Comparison of ENCODE assay signal across 30 cellular contexts in genomic region chr9:133051966-133052539, GRCh38.
"Had no signal": no experiment of that assay in that cellular context is flagged by ENCODE, and none has a peak within 500 bp of the region (broad histone marks: within the 10 kb centered on the region; RNA-seq: fewer than 3 reads in every experiment).

No MANE protein-coding gene starts in this region.

- H3K4me3 Mint-ChIP-seq: activated CD8-positive, alpha-beta T cell treated with anti-CD3 and anti-CD28 coated beads, Interleukin-2, amount 10 ng/mL, durations not matched to agents 7 days and 5 days; activated naive CD4-positive, alpha-beta T cell treated with anti-CD3 and anti-CD28 coated beads for 36 hours; activated T-cell treated with anti-CD3 and anti-CD28 coated beads, Interleukin-2, amount 50 U/mL, for 4 hours; activated T-helper 1 cell treated with anti-CD3 and anti-CD28 coated beads, Interleukin-12 subunit alpha, Interleukin-12 subunit beta, Interleukin-2, Interleukin-4 antibody, amounts not matched to agents 30 ng/mL and 10 ng/mL and 1 ng/mL, durations not matched to agents 14 hours and 24 hours and 36 hours; central memory CD8-positive, alpha-beta T cell had no signal

- H3K9me3 ChIP-seq: Peyer's patch had no signal

- H3K9me3 Mint-ChIP-seq: activated naive CD4-positive, alpha-beta T cell treated with anti-CD3 and anti-CD28 coated beads for 36 hours; activated naive CD4-positive, alpha-beta T cell treated with anti-CD3 and anti-CD28 coated beads, Interleukin-2, amount 50 U/mL, for 72 hours; activated T-cell treated with anti-CD3 and anti-CD28 coated beads, Interleukin-2, amount 50 U/mL, for 4 hours; activated T-helper 1 cell treated with anti-CD3 and anti-CD28 coated beads, Interleukin-12 subunit alpha, Interleukin-12 subunit beta, Interleukin-2, Interleukin-4 antibody, amounts not matched to agents 30 ng/mL and 10 ng/mL and 1 ng/mL, durations not matched to agents 14 hours and 24 hours and 36 hours; central memory CD8-positive, alpha-beta T cell had no signal

- H3K27me3 Mint-ChIP-seq: central memory CD8-positive, alpha-beta T cell had no signal

- H3K4me1 Mint-ChIP-seq: central memory CD8-positive, alpha-beta T cell had no signal

- DNase-seq: activated CD4-positive, alpha-beta T cell treated with anti-CD3 and anti-CD28 coated beads for 1 hour; activated CD4-positive, alpha-beta T cell treated with anti-CD3 and anti-CD28 coated beads for 48 hours; activated CD4-positive, CD25-positive, alpha-beta regulatory T cell; activated CD8-positive, alpha-beta T cell treated with anti-CD3 and anti-CD28 coated beads, Interleukin-2, amount 10 ng/mL, durations not matched to agents 7 days and 5 days; activated gamma-delta T cell treated with Interleukin-2 at 50 U/mL for 16 hours; activated naive CD4-positive, alpha-beta T cell treated with anti-CD3 and anti-CD28 coated beads for 36 hours; activated T-cell treated with anti-CD3 and anti-CD28 coated beads, Interleukin-2, amount 50 U/mL, for 4 hours; amniotic stem cell; NCI-H1092 treated with DMSO at 0.1 percent for 48 hours; NCI-H1417; NCI-H146; NCI-H187; NCI-H2029 treated with DMSO at 0.1 percent for 48 hours; NCI-H2107; NCI-H2171; NCI-H510A; NCI-H526; NCI-H748 treated with DMSO at 0.1 percent for 48 hours; NK-92 treated with Interleukin-12 subunit alpha and Interleukin-12 subunit beta, amount 100 ng/mL, for 24 hours; PC-3; Right ventricle myocardium superior; T1000; WERI-Rb-1 had no signal

- H3K27ac ChIP-seq: cardiac muscle cell, KMS-11, SK-N-MC, WERI-Rb-1 had no signal

- H3K27me3 ChIP-seq: cardiac muscle cell, Peyer's patch had no signal

- H3K4me3 ChIP-seq: cardiac muscle cell, Peyer's patch, SK-N-MC had no signal

- ATAC-seq: activated CD8-positive, alpha-beta T cell treated with anti-CD3 and anti-CD28 coated beads, Interleukin-2, amount 10 ng/mL, durations not matched to agents 7 days and 5 days; activated naive CD4-positive, alpha-beta T cell treated with anti-CD3 and anti-CD28 coated beads, Interleukin-2, amount 50 U/mL, for 72 hours; activated T-cell treated with anti-CD3 and anti-CD28 coated beads, Interleukin-2, amount 50 U/mL, for 4 hours; PC-3 had no signal

- H3K27ac Mint-ChIP-seq: activated CD8-positive, alpha-beta T cell treated with anti-CD3 and anti-CD28 coated beads, Interleukin-2, amount 10 ng/mL, durations not matched to agents 7 days and 5 days; activated naive CD4-positive, alpha-beta T cell treated with anti-CD3 and anti-CD28 coated beads for 36 hours; activated naive CD4-positive, alpha-beta T cell treated with anti-CD3 and anti-CD28 coated beads, Interleukin-2, amount 50 U/mL, for 72 hours; activated T-helper 1 cell treated with anti-CD3 and anti-CD28 coated beads, Interleukin-12 subunit alpha, Interleukin-12 subunit beta, Interleukin-2, Interleukin-4 antibody, amounts not matched to agents 30 ng/mL and 10 ng/mL and 1 ng/mL, durations not matched to agents 14 hours and 24 hours and 36 hours had no signal

- H3K4me2 ChIP-seq: KMS-11 had no signal

- H3K9ac ChIP-seq: KMS-11 had no signal
